9 cellular contexts compared by ENCODE assay signal in the genomic region with DNA sequence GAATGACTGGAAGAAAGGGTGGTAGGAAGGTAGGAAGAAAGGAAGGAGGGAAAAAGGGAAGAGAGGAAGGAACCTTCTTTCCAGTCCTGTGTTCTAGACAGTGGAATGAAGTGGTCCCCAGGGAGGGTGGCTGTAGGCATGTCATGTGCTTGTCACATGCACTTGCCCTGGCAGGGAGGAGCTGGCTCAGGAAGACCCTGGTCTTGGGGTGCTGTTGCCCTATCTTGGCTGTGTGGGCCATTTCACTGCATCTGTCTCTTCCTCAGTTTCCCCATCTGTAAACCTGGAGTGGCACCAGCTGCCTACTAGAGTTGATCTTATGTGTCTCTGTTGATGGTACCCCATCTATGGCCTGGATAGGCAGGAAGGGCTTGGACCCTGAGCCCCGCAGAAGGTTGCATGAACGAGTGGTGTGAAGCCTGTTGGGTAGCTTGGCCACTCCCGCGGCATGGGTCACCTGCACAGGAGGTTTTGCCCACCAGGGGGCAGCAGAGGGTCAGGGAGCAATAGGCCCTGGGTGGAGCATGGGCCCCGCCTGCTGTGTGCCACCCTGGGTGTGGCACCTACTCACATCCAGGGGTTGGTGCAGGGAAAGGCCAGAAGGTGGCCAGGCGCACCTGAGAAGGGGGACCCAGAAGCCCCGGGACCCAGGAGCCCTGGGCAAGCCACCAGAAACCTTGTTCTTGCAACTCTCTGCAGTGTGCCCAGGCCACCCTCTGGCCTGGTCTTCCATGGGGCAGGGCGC. TPM values are rescaled to one million over a fixed set of nuclear protein-coding genes. Genes with fewer than 3 reads are reported as not detected.
DNase-seq lines count a peak whose midpoint lies in the region; ATAC-seq and TF ChIP-seq lines count a peak whose summit lies in the region.
"Had no signal": no experiment of that assay in that cellular context is flagged by ENCODE, and none has a peak within 500 bp of the region (broad histone marks: within the 10 kb centered on the region; RNA-seq: fewer than 3 reads in every experiment).

No MANE protein-coding gene starts in this region.

- peak; percentile 64 for DNase-seq in SIG-M5 treated with dmso at 0.1 percent for 504 hours (lab: John Stamatoyannopoulos, UW; ENCODE audit: unreplicated experiment)
- DNase-seq in SIG-M5 (lab: John Stamatoyannopoulos, UW) = no peak
- peak; percentile 65 for DNase-seq in RWPE1 (ENCODE audit: low spot score)
- DNase-seq in Right ventricle myocardium superior = peak; percentile 78
- DNase-seq in stimulated activated CD4-positive, alpha-beta T cell treated with anti-CD3 and anti-CD28 coated beads, Interleukin-12 subunit alpha, Interleukin-12 subunit beta, amount 100 ng/mL, for 4 hours = peak; percentile 80
- DNase-seq in G401 (ENCODE audit: low spot score) = no peak

- H3K4me1 Mint-ChIP-seq in activated T-helper 17 cell treated with anti-CD3 and anti-CD28 coated beads, Interleukin-2, amount 50 U/mL, for 72 hours = no peaks in the 10 kb centered on the region

- intact Hi-C loops in Right ventricle myocardium superior (cut with DNase I) = loop anchor here (10.0 kb wide), 1 partner anchor 774 kb away; no protein-coding TSS in a partner anchor

- peak; percentile 50 for TF ChIP-seq CTCF in RWPE1 (conservative IDR thresholded peaks at IDR 0.05; ENCODE audit: low read depth)

- H3K4me3 Mint-ChIP-seq in activated T-helper 17 cell treated with anti-CD3 and anti-CD28 coated beads, Interleukin-2, amount 50 U/mL, for 72 hours = no peak overlapping the region

- no peaks in the 10 kb centered on the region for H3K9me3 Mint-ChIP-seq in activated T-helper 17 cell treated with anti-CD3 and anti-CD28 coated beads, Interleukin-2, amount 50 U/mL, for 72 hours

- ATAC-seq in HG03378 (IDR thresholded peaks at IDR 0.05; ENCODE audit: unreplicated experiment) (peak; percentile 56), Right ventricle myocardium superior (ENCODE audit: poor library complexity) (peak; percentile 75)
- ATAC-seq in activated T-helper 17 cell treated with anti-CD3 and anti-CD28 coated beads, Interleukin-2, amount 50 U/mL, for 72 hours (replicated peaks) = peak; percentile 87

- no peaks in the 10 kb centered on the region for H3K27me3 Mint-ChIP-seq in activated T-helper 17 cell treated with anti-CD3 and anti-CD28 coated beads, Interleukin-2, amount 50 U/mL, for 72 hours

- POLR2A ChIA-PET in RWPE1 (lab: Yijun Ruan, JAX; ENCODE audit: low non-redundant PET) = no interaction called here

- no peak overlapping the region for H3K27ac ChIP-seq in RWPE1

- CTCF ChIA-PET in RWPE1 (lab: Yijun Ruan, JAX) = interaction anchor here (0.5 to 2.6 kb wide), 18 partner anchors 12 to 811 kb away, joined by 3 to 11 read pairs (median 4); no protein-coding TSS in a partner anchor

- H3K36me3 Mint-ChIP-seq in activated T-helper 17 cell treated with anti-CD3 and anti-CD28 coated beads, Interleukin-2, amount 50 U/mL, for 72 hours (ENCODE audit: low read depth) = no peaks in the 10 kb centered on the region

- in situ Hi-C loops in G401 (cut with HindIII; ENCODE audit: low sequenced_read_pairs) = no loop called here

- H3K27ac Mint-ChIP-seq in activated T-helper 17 cell treated with anti-CD3 and anti-CD28 coated beads, Interleukin-2, amount 50 U/mL, for 72 hours = no peak overlapping the region

RNA-seq across cellular contexts. Expression of a gene that starts 25.1 kb away (rescaled TPM):
- not detected for total RNA-seq in activated T-helper 17 cell treated with anti-CD3 and anti-CD28 coated beads, Interleukin-2, amount 50 U/mL, for 72 hours
- 24.7 TPM for total RNA-seq in Right ventricle myocardium superior
- total RNA-seq in G401 (2014; rRNA removed; shearing (Covaris generic)) = 3.4 TPM in 1 of 2 replicates, not detected in the other

RNA-seq across cellular contexts. Expression of a gene that starts 52.5 kb away (rescaled TPM):
- not detected for total RNA-seq in activated T-helper 17 cell treated with anti-CD3 and anti-CD28 coated beads, Interleukin-2, amount 50 U/mL, for 72 hours
- not detected for total RNA-seq in Right ventricle myocardium superior
- total RNA-seq in G401 (2014; rRNA removed; shearing (Covaris generic)) = not detected in 2 replicates
- total RNA-seq: glomerular endothelial cell had no signal

Comparison
In these comparisons a context has a peak if more than half of its experiments do, and no peak if none do; other contexts are left out.
1. DNase-seq: peak in SIG-M5 treated with dmso at 0.1 percent for 504 hours (single experiment), RWPE1 (single experiment), Right ventricle myocardium superior (single experiment) and stimulated activated CD4-positive, alpha-beta T cell treated with anti-CD3 and anti-CD28 coated beads, Interleukin-12 subunit alpha, Interleukin-12 subunit beta, amount 100 ng/mL, for 4 hours (single experiment); none in SIG-M5 (single experiment) and G401 (single experiment).
2. Peak in every context shown above with its lines, with median percentiles within 50 percentile points of each other: ATAC-seq.